In the genomic region with DNA sequence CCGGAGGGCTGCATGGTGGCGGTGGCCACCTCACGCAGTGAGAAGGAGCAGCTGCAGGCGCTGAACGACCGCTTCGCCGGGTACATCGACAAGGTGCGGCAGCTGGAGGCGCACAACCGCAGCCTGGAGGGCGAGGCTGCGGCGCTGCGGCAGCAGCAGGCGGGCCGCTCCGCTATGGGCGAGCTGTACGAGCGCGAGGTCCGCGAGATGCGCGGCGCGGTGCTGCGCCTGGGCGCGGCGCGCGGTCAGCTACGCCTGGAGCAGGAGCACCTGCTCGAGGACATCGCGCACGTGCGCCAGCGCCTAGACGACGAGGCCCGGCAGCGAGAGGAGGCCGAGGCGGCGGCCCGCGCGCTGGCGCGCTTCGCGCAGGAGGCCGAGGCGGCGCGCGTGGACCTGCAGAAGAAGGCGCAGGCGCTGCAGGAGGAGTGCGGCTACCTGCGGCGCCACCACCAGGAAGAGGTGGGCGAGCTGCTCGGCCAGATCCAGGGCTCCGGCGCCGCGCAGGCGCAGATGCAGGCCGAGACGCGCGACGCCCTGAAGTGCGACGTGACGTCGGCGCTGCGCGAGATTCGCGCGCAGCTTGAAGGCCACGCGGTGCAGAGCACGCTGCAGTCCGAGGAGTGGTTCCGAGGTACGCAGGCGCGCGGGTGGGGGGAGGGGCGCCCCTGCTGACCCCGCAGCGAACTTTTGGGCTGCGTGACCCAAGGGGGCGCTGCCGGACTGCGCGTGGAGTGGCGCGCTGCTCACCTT, we compare ENCODE assay signal across 1 cellular context.
A peak's percentile ranks its signal among the peaks of the same experiment; 100 is the strongest.
TF ChIP-seq lines count a peak whose summit lies in the region.

No MANE protein-coding gene starts in this region.

TF ChIP-seq in endothelial cell of umbilical vein, 7 proteins besides CTCF, POLR2A, EP300 and RAD21:
- TF ChIP-seq POLR2AphosphoS5 (IDR thresholded peaks at IDR 0.05; ENCODE audit: insufficient read depth, low read depth, low read length) (no peak), EZH2 (IDR thresholded peaks at IDR 0.05; ENCODE audit: borderline replicate concordance, low read depth, low read length, severe bottlenecking) (peak; percentile 97), JUN (IDR thresholded peaks at IDR 0.05; ENCODE audit: borderline replicate concordance, insufficient read depth, insufficient read length, low read depth) (no peak), MAX (IDR thresholded peaks at IDR 0.05; ENCODE audit: insufficient read depth, insufficient read length) (peak; percentile 76), GATA2 (IDR thresholded peaks at IDR 0.05; ENCODE audit: insufficient read depth, insufficient read length, low read depth, low read length) (no peak), FOS (IDR thresholded peaks at IDR 0.05; ENCODE audit: borderline replicate concordance, insufficient read depth, low read length) (no peak), MYC (IDR thresholded peaks at IDR 0.05; ENCODE audit: low read depth, low read length) (no peak)
